In genomic region chr19:2461751-2462634, GRCh38 we compare ENCODE assay signal across 8 cellular contexts. TPM values are rescaled to one million over a fixed set of nuclear protein-coding genes. Genes with fewer than 3 reads are reported as not detected.
DNase-seq lines count a peak whose midpoint lies in the region; ATAC-seq, FAIRE-seq and TF ChIP-seq lines count a peak whose summit lies in the region.

No MANE protein-coding gene starts in this region.

- no peaks in the 10 kb centered on the region for H3K27me3 Mint-ChIP-seq in activated naive CD8-positive, alpha-beta T cell

- peak overlapping the region; percentile 78 for H3K4me3 Mint-ChIP-seq in activated naive CD8-positive, alpha-beta T cell

- H3K36me3 ChIP-seq in BLaER1: no peaks in the 10 kb centered on the region
- H3K36me3 ChIP-seq in PC-9 (ENCODE audit: low read depth): no peaks in the 10 kb centered on the region
- H3K36me3 ChIP-seq in right atrium auricular region: no peaks in the 10 kb centered on the region
- H3K36me3 ChIP-seq in sigmoid colon: no peaks in the 10 kb centered on the region

- WGBS in sigmoid colon, 2 donors: 2 to 3% methylated on average over 62 of the region's 62 CpGs

- H3K27me3 ChIP-seq in BLaER1 (no peaks in the 10 kb centered on the region), PC-9 (ENCODE audit: insufficient read depth, low read depth) (no peaks in the 10 kb centered on the region), right atrium auricular region (no peaks in the 10 kb centered on the region), sigmoid colon (no peaks in the 10 kb centered on the region)

- H3K4me2 ChIP-seq in BLaER1: peak overlapping the region; percentile 95
- peak overlapping the region; percentile 73 for H3K4me2 ChIP-seq in PC-9

- H3K27ac Mint-ChIP-seq in activated naive CD8-positive, alpha-beta T cell: no peak overlapping the region

- H3K27ac ChIP-seq in BLaER1 (peak overlapping the region; percentile 81), PC-9 (no peak overlapping the region), right atrium auricular region (peak overlapping the region; percentile 36 to 60), sigmoid colon (peak overlapping the region in 3 of 4 donors; percentile 65 to 73 (median 70))

- no peak for FAIRE-seq in urothelium cell line (lab: Jason Lieb, UNC)

- peak overlapping the region; percentile 75 for H2AFZ ChIP-seq in PC-9

- H3K4me3 ChIP-seq in BLaER1 (peak overlapping the region; percentile 74), PC-9 (peak overlapping the region; percentile 61), right atrium auricular region (peak overlapping the region; percentile 30 to 56), sigmoid colon (peak overlapping the region; percentile 39 to 64 (median 54))

- POLR2A ChIA-PET in PC-9 (lab: Charles Lee; ENCODE audit: unreplicated experiment): interaction anchor here (0.6 to 0.9 kb wide), 2 partner anchors 14 to 134 kb away, joined by 3 to 20 read pairs; partner anchors contain the start of gene GADD45B

- H3K9me3 ChIP-seq in BLaER1: no peaks in the 10 kb centered on the region
- no peaks in the 10 kb centered on the region for H3K9me3 ChIP-seq in PC-9 (ENCODE audit: insufficient read depth, low read depth)
- H3K9me3 ChIP-seq in right atrium auricular region: no peaks in the 10 kb centered on the region
- H3K9me3 ChIP-seq in sigmoid colon: no peaks in the 10 kb centered on the region

- peak overlapping the region; percentile 76 for H3K9ac ChIP-seq in BLaER1

- DNase-seq in PC-9 (peak in 1 of 2 experiments; percentile 60), right atrium auricular region (ENCODE audit: low spot score) (no peak), sigmoid colon (no peak), NCI-H128 (lab: John Stamatoyannopoulos, UW; ENCODE audit: unreplicated experiment) (no peak), urothelium cell line (ENCODE audit: low spot score) (no peak)

- TF ChIP-seq EP300 in sigmoid colon (IDR thresholded peaks at IDR 0.05): no peak

- H3K9me3 Mint-ChIP-seq in activated naive CD8-positive, alpha-beta T cell (ENCODE audit: low read depth): no peaks in the 10 kb centered on the region

- H3K79me2 ChIP-seq in PC-9 (ENCODE audit: low read depth): no peaks in the 10 kb centered on the region

- H3K36me3 Mint-ChIP-seq in activated naive CD8-positive, alpha-beta T cell: no peaks in the 10 kb centered on the region

- intact Hi-C loops in PC-9 (cut with micrococcal nuclease; ENCODE audit: unreplicated experiment): loop anchor here (10.0 kb wide), 1 partner anchor 227 kb away; the partner anchor contains the start of genes PLEKHJ1 and SF3A2
- intact Hi-C loops in sigmoid colon (cut with DNase I): no loop called here

- peak; percentile 61 for ATAC-seq in GM19463 (IDR thresholded peaks at IDR 0.05; ENCODE audit: unreplicated experiment)

- BruUV-seq in PC-9 (replicated peaks; lab: Mats Ljungman, UMichigan): no TSS peak

- H3K4me1 Mint-ChIP-seq in activated naive CD8-positive, alpha-beta T cell (ENCODE audit: low read depth): peaks cover 12% of the 10 kb centered on the region

- no peak for TF ChIP-seq CTCF in PC-9 (conservative IDR thresholded peaks at IDR 0.05)
- TF ChIP-seq CTCF in right atrium auricular region (IDR thresholded peaks at IDR 0.05): no peak
- peak in 1 of 4 experiments; percentile 16 for TF ChIP-seq CTCF in sigmoid colon (IDR thresholded peaks at IDR 0.05)

- H3K9me2 ChIP-seq in PC-9 (ENCODE audit: insufficient read depth): no peaks in the 10 kb centered on the region

- CTCF ChIA-PET in PC-9 (lab: Charles Lee): interaction anchor here (0.6 to 0.7 kb wide), 2 partner anchors 155 to 557 kb away, joined by 3 to 4 read pairs; no protein-coding TSS in a partner anchor

- TF ChIP-seq POLR2A in sigmoid colon (IDR thresholded peaks at IDR 0.05): no peak

- peaks cover 14% of the 10 kb centered on the region for H3F3A ChIP-seq in PC-9 (ENCODE audit: insufficient read depth, low read depth)

- H4K20me1 ChIP-seq in BLaER1 (no peaks in the 10 kb centered on the region), PC-9 (ENCODE audit: insufficient read depth) (no peaks in the 10 kb centered on the region)

- H3K4me1 ChIP-seq in BLaER1 (peaks cover 44% of the 10 kb centered on the region), PC-9 (replicated peaks; ENCODE audit: insufficient read depth) (no peaks in the 10 kb centered on the region; the same call in 1 of the 2 replicates), right atrium auricular region (peaks cover 0 to 23% of the 10 kb centered on the region in 2 donors), sigmoid colon (peaks cover 4 to 22% (median 17%) of the 10 kb centered on the region in 4 donors)

RNA-seq across cellular contexts. Expression of gene LMNB2, which starts 5.2 kb away (rescaled TPM):
- 109 and 114 TPM in 2 replicates for total RNA-seq in PC-9 (2021)
- 10 to 100 TPM in 1 of 2 donors, 1 to 10 TPM in 1; 9.9 to 16.2 TPM for total RNA-seq in right atrium auricular region
- total RNA-seq in sigmoid colon: 10 to 100 TPM in 3 of 4 donors, 1 to 10 TPM in 1; 7.4 to 19.7 (median 12.6) TPM
- polyA plus RNA-seq in sigmoid colon: 10 to 100 TPM; 15.0 to 74.4 (median 20.3) TPM

RNA-seq across cellular contexts. Expression of gene GADD45B, which starts 13.9 kb away (rescaled TPM):
- total RNA-seq in PC-9 (2021) (24.7 and 35.5 TPM in 2 replicates), right atrium auricular region (100 to 1,000 TPM; 205 to 218 TPM), sigmoid colon (100 to 1,000 TPM in 2 of 4 donors, 10 to 100 TPM in 2; 82.0 to 708 (median 108) TPM)
- polyA plus RNA-seq in sigmoid colon: 10 to 100 TPM; 25.0 to 56.3 (median 54.7) TPM

RNA-seq across cellular contexts. Expression of gene TIMM13, which starts 34.6 kb away (rescaled TPM):
- total RNA-seq in PC-9 (2021): 80.0 and 81.9 TPM in 2 replicates
- 10 to 100 TPM; 37.1 to 37.2 TPM for total RNA-seq in right atrium auricular region
- total RNA-seq in sigmoid colon: 10 to 100 TPM; 23.6 to 29.3 (median 26.3) TPM
- polyA plus RNA-seq in sigmoid colon: 100 to 1,000 TPM in 2 of 3 donors, 10 to 100 TPM in 1; 92.2 to 135 (median 101) TPM
